20 cellular contexts compared by ENCODE assay signal in genomic region chr20:4942336-4942735, GRCh38. TPM values are rescaled to one million over a fixed set of nuclear protein-coding genes. Genes with fewer than 3 reads are reported as not detected.
DNase-seq lines count a peak whose midpoint lies in the region; ATAC-seq, FAIRE-seq and TF ChIP-seq lines count a peak whose summit lies in the region.
"Had no signal": no experiment of that assay in that cellular context is flagged by ENCODE, and none has a peak within 500 bp of the region (broad histone marks: within the 10 kb centered on the region; RNA-seq: fewer than 3 reads in every experiment).

No MANE protein-coding gene starts in this region.

- TF ChIP-seq CTCF in CD8-positive, alpha-beta T cell (IDR thresholded peaks at IDR 0.05): no peak
- TF ChIP-seq CTCF in PC-9 (conservative IDR thresholded peaks at IDR 0.05) (no peak), fibroblast of mammary gland (conservative IDR thresholded peaks at IDR 0.05; ENCODE audit: control insufficient read depth, insufficient read depth, low read depth, low read length) (no peak)

- no peaks in the 10 kb centered on the region for H3K36me3 ChIP-seq in CD8-positive, alpha-beta T cell (ENCODE audit: insufficient read depth, low read length)
- no peaks in the 10 kb centered on the region for H3K36me3 ChIP-seq in PC-9 (ENCODE audit: low read depth)
- H3K36me3 ChIP-seq: suprapubic skin had no signal

- H3K27ac ChIP-seq in CD8-positive, alpha-beta T cell (ENCODE audit: low read depth, low read length): no peak overlapping the region
- peak overlapping the region; percentile 47 for H3K27ac ChIP-seq in PC-9
- H3K27ac ChIP-seq: RWPE1, suprapubic skin had no signal

- DNase-seq in CD8-positive, alpha-beta T cell: no peak
- DNase-seq in PC-9: peak; percentile 4 to 54
- DNase-seq in fibroblast of mammary gland (ENCODE audit: low read depth): peak; percentile 87
- no peak for DNase-seq in stimulated activated naive B cell treated with anti-CD40 and anti-IgM and Interleukin-4, amounts not matched to agents 10 μg/mL and 1 μg/mL and 100 μg/mL, for 72 hours
- DNase-seq in stimulated activated CD4-positive, alpha-beta T cell treated with anti-CD3 and anti-CD28 coated beads, Interleukin-4, amount 100 ng/mL, for 1 hour: no peak
- DNase-seq in H54 (ENCODE audit: insufficient read length, low spot score): no peak
- DNase-seq: activated CD4-positive, alpha-beta T cell treated with anti-CD3 and anti-CD28 coated beads for 1 hour; effector memory CD4-positive, alpha-beta T cell; GOT3; NCI-H774; posterior cingulate gyrus; stimulated activated CD4-positive, alpha-beta T cell treated with anti-CD3 and anti-CD28 coated beads, Interleukin-12 subunit alpha, Interleukin-12 subunit beta, amount 100 ng/mL, for 4 hours had no signal

- no peaks in the 10 kb centered on the region for H3K9me3 Mint-ChIP-seq in CD8-positive, alpha-beta T cell
- H3K9me3 Mint-ChIP-seq in stimulated activated naive B cell treated with anti-CD40 and anti-IgM and Interleukin-4, amounts not matched to agents 10 μg/mL and 1 μg/mL and 100 μg/mL, for 72 hours: no peaks in the 10 kb centered on the region
- H3K9me3 Mint-ChIP-seq: activated naive CD4-positive, alpha-beta T cell treated with anti-CD3 and anti-CD28 coated beads, Interleukin-2, amount 50 U/mL, for 72 hours; T-helper 1 cell treated with Interleukin-12 subunit alpha and Interleukin-12 subunit beta and Interleukin-4 antibody, amounts not matched to agents 30 μg/mL and 1 μg/mL, for 36 hours had no signal

- H3K9me3 ChIP-seq in CD8-positive, alpha-beta T cell (ENCODE audit: low read length): no peaks in the 10 kb centered on the region
- no peaks in the 10 kb centered on the region for H3K9me3 ChIP-seq in PC-9 (ENCODE audit: insufficient read depth, low read depth)
- H3K9me3 ChIP-seq: suprapubic skin had no signal

- H3F3A ChIP-seq in PC-9 (ENCODE audit: insufficient read depth, low read depth): no peaks in the 10 kb centered on the region; the same call in 1 of the 2 replicates

- peaks cover 20% of the 10 kb centered on the region for H3K4me1 Mint-ChIP-seq in CD8-positive, alpha-beta T cell (ENCODE audit: low read depth)
- H3K4me1 Mint-ChIP-seq in stimulated activated naive B cell treated with anti-CD40 and anti-IgM and Interleukin-4, amounts not matched to agents 10 μg/mL and 1 μg/mL and 100 μg/mL, for 72 hours: peaks cover 34 to 74% of the 10 kb centered on the region in 2 donors

- no peak for TF ChIP-seq POLR2A in H54 (IDR thresholded peaks at IDR 0.05; ENCODE audit: low read depth, low read length)

- no TSS peak for BruUV-seq in PC-9 (replicated peaks; lab: Mats Ljungman, UMichigan)

- peaks cover 8% of the 10 kb centered on the region for H4K20me1 ChIP-seq in PC-9 (ENCODE audit: insufficient read depth)

- H3K4me1 ChIP-seq in CD8-positive, alpha-beta T cell (ENCODE audit: insufficient read depth, low read length): no peaks in the 10 kb centered on the region
- peaks cover 5% of the 10 kb centered on the region; the same call in 1 of the 2 replicates for H3K4me1 ChIP-seq in PC-9 (replicated peaks; ENCODE audit: insufficient read depth)

- intact Hi-C loops in CD8-positive, alpha-beta T cell (cut with DNase I, micrococcal nuclease): no loop called here
- intact Hi-C loops in PC-9 (cut with micrococcal nuclease; ENCODE audit: unreplicated experiment): no loop called here

- H3K4me3 Mint-ChIP-seq in CD8-positive, alpha-beta T cell: no peak overlapping the region
- peak overlapping the region; percentile 34 to 38 for H3K4me3 Mint-ChIP-seq in stimulated activated naive B cell treated with anti-CD40 and anti-IgM and Interleukin-4, amounts not matched to agents 10 μg/mL and 1 μg/mL and 100 μg/mL, for 72 hours
- H3K4me3 Mint-ChIP-seq: T-helper 1 cell treated with Interleukin-12 subunit alpha and Interleukin-12 subunit beta and Interleukin-4 antibody, amounts not matched to agents 30 μg/mL and 1 μg/mL, for 36 hours had no signal

- no peaks in the 10 kb centered on the region for H3K27me3 ChIP-seq in CD8-positive, alpha-beta T cell (ENCODE audit: insufficient read depth, low read length)
- H3K27me3 ChIP-seq in PC-9 (ENCODE audit: insufficient read depth, low read depth): no peaks in the 10 kb centered on the region
- H3K27me3 ChIP-seq: suprapubic skin had no signal

- H3K27me3 Mint-ChIP-seq in CD8-positive, alpha-beta T cell (ENCODE audit: low read depth): no peaks in the 10 kb centered on the region
- no peaks in the 10 kb centered on the region for H3K27me3 Mint-ChIP-seq in stimulated activated naive B cell treated with anti-CD40 and anti-IgM and Interleukin-4, amounts not matched to agents 10 μg/mL and 1 μg/mL and 100 μg/mL, for 72 hours

- CTCF ChIA-PET in CD8-positive, alpha-beta T cell (lab: Charles Lee): interaction anchor here (0.6 to 1.3 kb wide), 5 partner anchors 9 to 159 kb away, joined by 3 to 7 read pairs (median 3); no protein-coding TSS in a partner anchor
- CTCF ChIA-PET in PC-9 (lab: Charles Lee): interaction anchor here (1.1 kb wide), 1 partner anchor 14 kb away, joined by 4 read pairs; no protein-coding TSS in a partner anchor

- H3K4me3 ChIP-seq in CD8-positive, alpha-beta T cell (ENCODE audit: low read depth, low read length): no peak overlapping the region
- no peak overlapping the region for H3K4me3 ChIP-seq in PC-9
- no peak overlapping the region for H3K4me3 ChIP-seq in fibroblast of mammary gland (ENCODE audit: control insufficient read depth, low read depth, low read length)
- H3K4me3 ChIP-seq: suprapubic skin had no signal

- no peak for ATAC-seq in CD8-positive, alpha-beta T cell
- peak; percentile 18 to 24 for ATAC-seq in stimulated activated naive B cell treated with anti-CD40 and anti-IgM and Interleukin-4, amounts not matched to agents 10 μg/mL and 1 μg/mL and 100 μg/mL, for 72 hours (replicated peaks)
- ATAC-seq in GM19397 (IDR thresholded peaks at IDR 0.05; ENCODE audit: unreplicated experiment): no peak
- no peak for ATAC-seq in HG02759 (IDR thresholded peaks at IDR 0.05; ENCODE audit: unreplicated experiment)
- ATAC-seq: activated naive CD4-positive, alpha-beta T cell treated with anti-CD3 and anti-CD28 coated beads, Interleukin-2, amount 50 U/mL, for 72 hours had no signal

- H3K36me3 Mint-ChIP-seq in CD8-positive, alpha-beta T cell: peaks cover 18% of the 10 kb centered on the region
- peaks cover 19 to 60% of the 10 kb centered on the region in 2 donors for H3K36me3 Mint-ChIP-seq in stimulated activated naive B cell treated with anti-CD40 and anti-IgM and Interleukin-4, amounts not matched to agents 10 μg/mL and 1 μg/mL and 100 μg/mL, for 72 hours
- H3K36me3 Mint-ChIP-seq: activated naive CD4-positive, alpha-beta T cell treated with anti-CD3 and anti-CD28 coated beads, Interleukin-2, amount 50 U/mL, for 72 hours had no signal

- H3K27ac Mint-ChIP-seq in CD8-positive, alpha-beta T cell: peak overlapping the region; percentile 43
- peak overlapping the region; percentile 79 for H3K27ac Mint-ChIP-seq in stimulated activated naive B cell treated with anti-CD40 and anti-IgM and Interleukin-4, amounts not matched to agents 10 μg/mL and 1 μg/mL and 100 μg/mL, for 72 hours
- H3K27ac Mint-ChIP-seq: T-helper 1 cell treated with Interleukin-12 subunit alpha and Interleukin-12 subunit beta and Interleukin-4 antibody, amounts not matched to agents 30 μg/mL and 1 μg/mL, for 36 hours had no signal

- H3K79me2 ChIP-seq in PC-9 (ENCODE audit: low read depth): peaks cover 10% of the 10 kb centered on the region; the same call in 1 of the 2 replicates

- H3K4me2 ChIP-seq in PC-9: no peak overlapping the region

- no peak overlapping the region for H2AFZ ChIP-seq in PC-9

- POLR2A ChIA-PET in CD8-positive, alpha-beta T cell (lab: Charles Lee): interaction anchor here (0.6 to 0.7 kb wide), 2 partner anchors 160 to 174 kb away, joined by 4 to 5 read pairs; no protein-coding TSS in a partner anchor
- POLR2A ChIA-PET in PC-9 (lab: Charles Lee; ENCODE audit: unreplicated experiment): interaction anchor here (0.6 to 0.7 kb wide), 4 partner anchors 54 to 88 kb away, joined by 3 to 31 read pairs (median 20); no protein-coding TSS in a partner anchor

- H3K9me2 ChIP-seq in PC-9 (ENCODE audit: insufficient read depth): no peaks in the 10 kb centered on the region

- no peak for FAIRE-seq in H54 (lab: Jason Lieb, UNC)
- FAIRE-seq: D721Med, islet of Langerhans had no signal

RNA-seq across cellular contexts. Expression of gene SLC23A2, which starts 59.0 kb away (rescaled TPM):
- total RNA-seq in CD8-positive, alpha-beta T cell: 10 to 100 TPM; 21.1 to 22.0 TPM
- 20.4 and 22.3 TPM in 2 replicates for total RNA-seq in PC-9 (2021)

Comparison
In these comparisons a context has a peak if more than half of its experiments do, and no peak if none do; other contexts are left out.
1. ATAC-seq: peak in stimulated activated naive B cell treated with anti-CD40 and anti-IgM and Interleukin-4, amounts not matched to agents 10 μg/mL and 1 μg/mL and 100 μg/mL, for 72 hours (2 of 2); none in CD8-positive, alpha-beta T cell (single experiment), GM19397 (single experiment) and HG02759 (single experiment).
2. DNase-seq: peak in PC-9 (2 of 2) and fibroblast of mammary gland (single experiment); none in CD8-positive, alpha-beta T cell (0 of 7), stimulated activated naive B cell treated with anti-CD40 and anti-IgM and Interleukin-4, amounts not matched to agents 10 μg/mL and 1 μg/mL and 100 μg/mL, for 72 hours (single experiment), stimulated activated CD4-positive, alpha-beta T cell treated with anti-CD3 and anti-CD28 coated beads, Interleukin-4, amount 100 ng/mL, for 1 hour (single experiment) and H54 (single experiment).